21 cellular contexts compared by ENCODE assay signal in the genomic region with DNA sequence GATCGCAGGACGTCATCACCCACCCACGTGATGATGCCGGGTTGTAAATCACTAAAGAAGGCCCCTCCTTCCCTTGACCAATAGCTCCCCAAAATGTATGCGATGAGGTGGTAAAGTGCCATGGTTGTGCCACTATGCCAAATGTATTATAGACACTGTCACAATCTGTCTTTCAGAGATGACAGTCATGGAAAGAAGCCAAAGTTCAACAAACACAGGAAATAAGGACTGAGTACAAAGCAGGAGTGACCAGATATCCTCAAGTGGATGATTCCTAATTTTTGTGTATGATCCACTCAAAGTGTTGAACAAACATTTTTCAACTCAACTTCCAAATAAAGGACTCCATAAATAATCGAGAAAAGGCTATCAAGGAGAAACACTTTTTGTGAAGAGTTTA.
"Had no signal": no experiment of that assay in that cellular context is flagged by ENCODE, and none has a peak within 500 bp of the region (broad histone marks: within the 10 kb centered on the region; RNA-seq: fewer than 3 reads in every experiment).

No MANE protein-coding gene starts in this region.

- H3K4me3 ChIP-seq: SJSA1, SK-N-MC had no signal

- DNase-seq: Kasumi-1, MV-4-11, NCI-H1048, NCI-H1105, NCI-H1417, NCI-H1436 treated with DMSO at 0.1 percent for 48 hours, NCI-H1694, NCI-H187 treated with DMSO at 0.1 percent for 48 hours, NCI-H2029 treated with DMSO at 0.1 percent for 48 hours, NCI-H2171 treated with DMSO at 0.1 percent for 48 hours, NCI-H345, NCI-H446 treated with DMSO at 0.1 percent for 48 hours, NCI-H510A treated with DMSO at 0.1 percent for 48 hours, NCI-H82, Right ventricle myocardium superior, RPMI8226, SIG-M5 had no signal

- H3K27ac ChIP-seq: HL-60, KMS-11, SJSA1, SK-N-MC had no signal

- H3K27me3 ChIP-seq: SJSA1 had no signal

- H3K36me3 ChIP-seq: SJSA1 had no signal

- H3K9me3 ChIP-seq: SJSA1 had no signal

- H3K4me2 ChIP-seq: KMS-11 had no signal

- H3K9ac ChIP-seq: KMS-11 had no signal
